In genomic region chrX:9861711-9862110, GRCh38 we compare ENCODE assay signal across 34 cellular contexts.
"Had no signal": no experiment of that assay in that cellular context is flagged by ENCODE, and none has a peak within 500 bp of the region (broad histone marks: within the 10 kb centered on the region; RNA-seq: fewer than 3 reads in every experiment).

No MANE protein-coding gene starts in this region.

- H3K4me3 Mint-ChIP-seq: activated CD4-positive, alpha-beta T cell treated with anti-CD3 and anti-CD28 coated beads, Interleukin-2, amount 10 ng/mL, durations not matched to agents 24 days and 14 days; activated CD8-positive, alpha-beta T cell treated with anti-CD3 and anti-CD28 coated beads for 36 hours; activated naive CD8-positive, alpha-beta T cell treated with anti-CD3 and anti-CD28 coated beads for 36 hours; activated T-cell treated with anti-CD3 and anti-CD28 coated beads, Interleukin-2, amount 50 U/mL, for 72 hours; activated T-helper 17 cell treated with anti-CD3 and anti-CD28 coated beads, Interleukin-2, amount 50 U/mL, for 72 hours; T-cell; T-helper 17 cell had no signal

- H3K9me3 Mint-ChIP-seq: activated CD4-positive, alpha-beta T cell treated with anti-CD3 and anti-CD28 coated beads, Interleukin-2, amount 10 ng/mL, durations not matched to agents 24 days and 14 days; activated CD8-positive, alpha-beta T cell treated with anti-CD3 and anti-CD28 coated beads for 36 hours; activated naive CD8-positive, alpha-beta T cell treated with anti-CD3 and anti-CD28 coated beads for 36 hours; activated T-helper 17 cell treated with anti-CD3 and anti-CD28 coated beads, Interleukin-2, amount 50 U/mL, for 72 hours; T-cell had no signal

- H3K4me1 Mint-ChIP-seq: activated CD4-positive, alpha-beta T cell treated with anti-CD3 and anti-CD28 coated beads, Interleukin-2, amount 10 ng/mL, durations not matched to agents 24 days and 14 days; activated naive CD8-positive, alpha-beta T cell treated with anti-CD3 and anti-CD28 coated beads for 36 hours; activated T-helper 17 cell treated with anti-CD3 and anti-CD28 coated beads, Interleukin-2, amount 50 U/mL, for 72 hours had no signal

- H3K27ac ChIP-seq: ascending aorta, Peyer's patch, VCaP had no signal

- H3K36me3 ChIP-seq: ascending aorta, MG63, Peyer's patch had no signal

- H3K36me3 Mint-ChIP-seq: activated naive CD8-positive, alpha-beta T cell treated with anti-CD3 and anti-CD28 coated beads for 36 hours; T-cell had no signal

- H3K27ac Mint-ChIP-seq: activated CD4-positive, alpha-beta T cell treated with anti-CD3 and anti-CD28 coated beads, Interleukin-2, amount 10 ng/mL, durations not matched to agents 24 days and 14 days; activated CD8-positive, alpha-beta T cell treated with anti-CD3 and anti-CD28 coated beads for 36 hours; activated naive CD8-positive, alpha-beta T cell treated with anti-CD3 and anti-CD28 coated beads for 36 hours; activated T-cell treated with anti-CD3 and anti-CD28 coated beads, Interleukin-2, amount 50 U/mL, for 72 hours; activated T-helper 17 cell treated with anti-CD3 and anti-CD28 coated beads, Interleukin-2, amount 50 U/mL, for 72 hours; T-cell; T-helper 17 cell had no signal

- H3K4me1 ChIP-seq: ascending aorta, Peyer's patch had no signal

- H3K27me3 ChIP-seq: ascending aorta, MG63, Peyer's patch had no signal

- H3K9me3 ChIP-seq: ascending aorta, MG63, Peyer's patch had no signal

- ATAC-seq: activated CD8-positive, alpha-beta T cell treated with anti-CD3 and anti-CD28 coated beads for 36 hours; activated T-cell treated with anti-CD3 and anti-CD28 coated beads, Interleukin-2, amount 50 U/mL, for 72 hours; activated T-helper 17 cell treated with anti-CD3 and anti-CD28 coated beads, Interleukin-2, amount 50 U/mL, for 72 hours; PC-3; SK-N-SH treated with all-trans-retinoic acid at 6 μM for 48 hours; T-cell; T-helper 17 cell had no signal

- H3K4me3 ChIP-seq: ascending aorta, MG63, Peyer's patch had no signal

- DNase-seq: activated CD4-positive, alpha-beta T cell treated with anti-CD3 and anti-CD28 coated beads, Interleukin-2, amount 10 ng/mL, durations not matched to agents 24 days and 14 days; activated CD4-positive, alpha-beta T cell treated with anti-CD3 and anti-CD28 coated beads, Interleukin-2, amount 50 U/mL, for 4 hours; activated CD8-positive, alpha-beta T cell treated with anti-CD3 and anti-CD28 coated beads for 36 hours; activated effector memory CD4-positive, alpha-beta T cell treated with anti-CD3 and anti-CD28 coated beads, Interleukin-2, amount 50 U/mL, for 16 hours; activated naive CD4-positive, alpha-beta T cell; activated naive CD4-positive, alpha-beta T cell treated with anti-CD3 and anti-CD28 coated beads, Interleukin-2, amount 50 U/mL, for 16 hours; activated naive CD8-positive, alpha-beta T cell treated with anti-CD3 and anti-CD28 coated beads for 36 hours; activated T-cell treated with anti-CD3 and anti-CD28 coated beads, Interleukin-2, amount 50 U/mL, for 1 hour; activated T-cell treated with anti-CD3 and anti-CD28 coated beads, Interleukin-2, amount 50 U/mL, for 72 hours; amniotic stem cell; caudate nucleus; Kasumi-1; KG1; MG63; MV-4-11; NCI-H1092; NCI-H1436 treated with DMSO at 0.1 percent for 48 hours; NCI-H187; NCI-H2029 treated with DMSO at 0.1 percent for 48 hours; NCI-H2171 treated with DMSO at 0.1 percent for 48 hours; NCI-H2227 treated with DMSO at 0.1 percent for 48 hours; NCI-H446 treated with DMSO at 0.1 percent for 48 hours; NK-92 treated with Interleukin-12 subunit alpha and Interleukin-12 subunit beta, amount 100 ng/mL, for 24 hours; PC-3; Peyer's patch; RPMI8226; SIG-M5; T-cell; T-helper 17 cell; T-helper 9 cell had no signal
